6 cellular contexts compared by ENCODE assay signal in the genomic region with DNA sequence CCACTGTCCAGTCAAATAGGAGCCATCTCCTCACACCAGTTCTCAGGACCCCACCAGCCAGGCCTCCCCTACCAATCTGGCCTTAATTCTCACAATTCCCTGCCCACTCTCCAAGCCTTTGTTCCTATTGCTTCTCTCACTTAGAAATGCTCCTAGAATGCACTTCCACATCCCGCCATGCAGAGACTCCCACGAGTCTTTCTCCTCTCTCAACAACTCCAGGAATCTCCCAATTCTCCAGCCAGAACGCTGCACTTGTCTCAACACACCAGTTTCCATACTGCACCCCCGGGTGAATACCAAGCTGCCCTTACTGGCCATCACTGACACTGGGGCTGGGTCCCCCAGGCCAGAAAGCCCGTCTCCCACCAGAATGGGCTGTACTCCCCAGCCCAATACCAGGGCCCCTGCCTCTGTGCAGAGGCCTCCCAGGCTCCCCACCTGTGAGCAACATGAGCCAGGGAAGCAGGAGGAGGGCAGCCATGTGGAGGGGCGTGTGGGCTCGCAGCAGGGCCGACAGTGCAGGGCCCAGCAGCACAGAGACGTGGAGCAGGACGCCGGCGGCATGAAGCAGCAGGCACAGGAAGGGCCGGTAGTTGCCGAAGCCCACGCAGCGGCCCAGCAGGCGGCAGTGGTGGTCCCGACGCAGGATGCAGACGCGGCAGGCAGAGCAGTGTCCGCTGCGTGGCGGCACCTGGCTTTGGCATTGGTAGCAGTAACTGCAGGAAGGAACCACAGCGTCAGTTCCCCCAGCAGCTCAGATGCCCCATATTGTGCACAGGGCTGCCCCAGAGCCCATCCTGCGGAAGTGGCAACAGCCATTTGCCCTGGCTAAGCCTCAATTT. TPM values are rescaled to one million over a fixed set of nuclear protein-coding genes. Genes with fewer than 3 reads are reported as not detected.
A peak's percentile ranks its signal among the peaks of the same experiment; 100 is the strongest.
DNase-seq lines count a peak whose midpoint lies in the region; ATAC-seq, FAIRE-seq and TF ChIP-seq lines count a peak whose summit lies in the region.

No MANE protein-coding gene starts in this region.

- peak; percentile 99 for FAIRE-seq in GM12891 (lab: Jason Lieb, UNC)

- DNase-seq in GM12891 (ENCODE audit: insufficient read length, low spot score): peak; percentile 73
- peak; percentile 20 to 35 for DNase-seq in activated CD4-positive, alpha-beta T cell treated with anti-CD3 and anti-CD28 coated beads for 4 hours
- peak; percentile 34 for DNase-seq in fibroblast of peridontal ligament (ENCODE audit: extremely low read depth)
- peak; percentile 20 for DNase-seq in stimulated activated CD8-positive, alpha-beta memory T cell treated with anti-CD3 and anti-CD28 coated beads, Interleukin-15, amount 100 ng/mL, for 24 hours (ENCODE audit: low read depth)

- no peak for TF ChIP-seq POLR2A in GM12891 (IDR thresholded peaks at IDR 0.05; ENCODE audit: low read depth, low read length)

- ATAC-seq in HG02642 (IDR thresholded peaks at IDR 0.05; ENCODE audit: poor library complexity, unreplicated experiment) (no peak), GM21717 (IDR thresholded peaks at IDR 0.05; ENCODE audit: unreplicated experiment) (no peak)

TF ChIP-seq in GM12891, 5 proteins besides CTCF, POLR2A, EP300 and RAD21:
- no peak for TF ChIP-seq SPI1 (IDR thresholded peaks at IDR 0.05; ENCODE audit: low read depth, low read length)
- no peak for TF ChIP-seq POLR2AphosphoS5 (IDR thresholded peaks at IDR 0.05; ENCODE audit: low read depth, low read length)
- TF ChIP-seq PAX5 (IDR thresholded peaks at IDR 0.05; ENCODE audit: insufficient read depth, low read length, severe bottlenecking): no peak
- TF ChIP-seq POU2F2 (IDR thresholded peaks at IDR 0.05; ENCODE audit: low read depth, low read length): no peak
- TF ChIP-seq TAF1 (IDR thresholded peaks at IDR 0.05; ENCODE audit: low read depth, low read length): no peak

RNA-seq across cellular contexts. Expression of a gene that starts 2.4 kb away (rescaled TPM):
- 4.8 TPM for polyA plus RNA-seq in GM12891 (2012; ENCODE audit: low read depth, missing spikeins)

RNA-seq across cellular contexts. Expression of a gene that starts 3.2 kb away (rescaled TPM):
- 0.14 TPM for polyA plus RNA-seq in GM12891 (2012; ENCODE audit: low read depth, missing spikeins)

RNA-seq across cellular contexts. Expression of a gene that starts 24.9 kb away (rescaled TPM):
- polyA plus RNA-seq in GM12891 (2012; ENCODE audit: low read depth, missing spikeins): 0.36 TPM

RNA-seq across cellular contexts. Expression of a gene that starts 33.0 kb away (rescaled TPM):
- polyA plus RNA-seq in GM12891 (2012; ENCODE audit: low read depth, missing spikeins): 9.9 TPM

RNA-seq across cellular contexts. Expression of a gene that starts 49.4 kb away (rescaled TPM):
- polyA plus RNA-seq in GM12891 (2012; ENCODE audit: low read depth, missing spikeins): 0.08 TPM

Comparison
In these comparisons a context has a peak if more than half of its experiments do, and no peak if none do; other contexts are left out.
1. DNase-seq: peak in every context shown above with its lines; median percentile 73 in GM12891; 34 in fibroblast of peridontal ligament; 28 in activated CD4-positive, alpha-beta T cell treated with anti-CD3 and anti-CD28 coated beads for 4 hours; 20 in stimulated activated CD8-positive, alpha-beta memory T cell treated with anti-CD3 and anti-CD28 coated beads, Interleukin-15, amount 100 ng/mL, for 24 hours.